ENCODE assay signal across 10 cellular contexts in the genomic region with DNA sequence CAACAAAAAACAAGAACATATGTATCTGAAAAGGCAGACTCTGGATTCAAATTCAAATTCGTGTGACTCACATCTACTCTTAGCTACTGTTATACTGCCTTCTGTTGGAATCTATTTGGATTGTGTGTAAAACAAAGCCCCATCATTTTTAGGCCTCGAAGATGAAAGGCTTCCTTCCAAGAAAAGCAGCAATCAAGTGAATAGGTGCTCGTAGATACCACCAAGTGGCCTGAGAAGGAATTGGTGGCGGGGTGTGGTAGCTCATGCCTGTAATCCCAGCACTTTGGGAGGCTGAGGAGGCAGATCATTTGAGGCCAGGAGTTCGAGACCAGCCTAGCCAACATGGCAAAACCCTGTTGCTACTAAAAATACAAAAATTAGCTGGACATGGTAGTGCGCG. TPM values are rescaled to one million over a fixed set of nuclear protein-coding genes. Genes with fewer than 3 reads are reported as not detected.
DNase-seq lines count a peak whose midpoint lies in the region; TF ChIP-seq lines count a peak whose summit lies in the region.
"Had no signal": no experiment of that assay in that cellular context is flagged by ENCODE, and none has a peak within 500 bp of the region (broad histone marks: within the 10 kb centered on the region; RNA-seq: fewer than 3 reads in every experiment).

No MANE protein-coding gene starts in this region.

- no peak overlapping the region for H3K4ac ChIP-seq in mesendoderm (ENCODE audit: low read depth, low read length)

- H2BK15ac ChIP-seq in mesendoderm (replicated peaks; ENCODE audit: low read depth) = no peak overlapping the region

- no peaks in the 10 kb centered on the region for H3K9me3 ChIP-seq in uterus

- H3K27ac ChIP-seq in mesendoderm (ENCODE audit: low read depth, low read length) = no peak overlapping the region
- no peak overlapping the region for H3K27ac ChIP-seq in uterus

- H3K36me3 Mint-ChIP-seq in activated CD4-positive, alpha-beta memory T cell treated with anti-CD3 and anti-CD28 coated beads for 36 hours = peaks cover 34% of the 10 kb centered on the region
- peaks cover 1% of the 10 kb centered on the region for H3K36me3 Mint-ChIP-seq in progenitor cell of endocrine pancreas (ENCODE audit: insufficient read depth)

- no peak overlapping the region for H2BK120ac ChIP-seq in mesendoderm (ENCODE audit: low read depth, low read length)

- H4K8ac ChIP-seq in mesendoderm (ENCODE audit: low read depth, low read length) = no peak overlapping the region

- H3K9me3 Mint-ChIP-seq in activated CD4-positive, alpha-beta memory T cell treated with anti-CD3 and anti-CD28 coated beads for 36 hours = peaks cover 2% of the 10 kb centered on the region
- no peaks in the 10 kb centered on the region for H3K9me3 Mint-ChIP-seq in progenitor cell of endocrine pancreas (ENCODE audit: low read depth)
- H3K9me3 Mint-ChIP-seq: CD8-positive, alpha-beta memory T cell had no signal

- H3K9ac ChIP-seq in mesendoderm (ENCODE audit: low read length) = no peak overlapping the region

- H3K18ac ChIP-seq in mesendoderm (ENCODE audit: low read length) = no peak overlapping the region

- no peaks in the 10 kb centered on the region for H3K36me3 ChIP-seq in mesendoderm (ENCODE audit: control insufficient read depth, insufficient read depth, low read length)
- H3K36me3 ChIP-seq in uterus = no peaks in the 10 kb centered on the region

- peaks cover 12% of the 10 kb centered on the region for H3K79me1 ChIP-seq in mesendoderm (ENCODE audit: low read length)

- no peak overlapping the region for H3K4me3 ChIP-seq in mesendoderm (ENCODE audit: low read length)
- H3K4me3 ChIP-seq in uterus = no peak overlapping the region

- peaks cover 70% of the 10 kb centered on the region for H3K4me1 Mint-ChIP-seq in activated CD4-positive, alpha-beta memory T cell treated with anti-CD3 and anti-CD28 coated beads for 36 hours (ENCODE audit: low read depth)
- H3K4me1 Mint-ChIP-seq in progenitor cell of endocrine pancreas (ENCODE audit: low read depth) = peaks cover 5% of the 10 kb centered on the region

- DNase-seq in NCI-H82 (lab: John Stamatoyannopoulos, UW) (peak; percentile 38), NCI-H82 treated with DMSO at 0.1 percent for 48 hours (lab: John Stamatoyannopoulos, UW; ENCODE audit: unreplicated experiment) (no peak), HEK293T (ENCODE audit: extremely low spot score) (peak; percentile 45), mesendoderm (peak; percentile 88), NCI-H2196 (lab: John Stamatoyannopoulos, UW; ENCODE audit: unreplicated experiment) (no peak), progenitor cell of endocrine pancreas (ENCODE audit: low spot score, unreplicated experiment) (no peak), uterus (no peak)
- peak; percentile 66 for DNase-seq in activated CD4-positive, alpha-beta memory T cell treated with anti-CD3 and anti-CD28 coated beads for 36 hours
- DNase-seq: NCI-H2171 treated with DMSO at 0.1 percent for 48 hours had no signal

- H3K79me2 ChIP-seq in mesendoderm (ENCODE audit: control insufficient read depth, insufficient read depth, low read length) = peaks cover 6% of the 10 kb centered on the region

- H3K27me3 ChIP-seq in mesendoderm (ENCODE audit: insufficient read depth, low read length, poor library complexity) (no peaks in the 10 kb centered on the region), uterus (no peaks in the 10 kb centered on the region)

- H3K4me1 ChIP-seq in mesendoderm (ENCODE audit: control insufficient read depth, low read depth, low read length) = peaks cover 18% of the 10 kb centered on the region
- H3K4me1 ChIP-seq in uterus = no peaks in the 10 kb centered on the region

- H3K4me2 ChIP-seq in mesendoderm (ENCODE audit: low read length) = no peak overlapping the region

- no peak for TF ChIP-seq POLR2A in uterus (IDR thresholded peaks at IDR 0.05)

- CTCF ChIA-PET in HEK293T (lab: Yijun Ruan, JAX) = interaction anchor here (0.6 to 2.2 kb wide), 8 partner anchors 10 to 179 kb away, joined by 3 to 11 read pairs (median 3); no protein-coding TSS in a partner anchor
- CTCF ChIA-PET in activated CD4-positive, alpha-beta memory T cell treated with anti-CD3 and anti-CD28 coated beads for 36 hours (lab: Charles Lee) = interaction anchor here (0.7 to 6.1 kb wide), 12 partner anchors 7 to 187 kb away, joined by 3 to 54 read pairs (median 4); no protein-coding TSS in a partner anchor

- TF ChIP-seq CTCF in progenitor cell of endocrine pancreas (IDR thresholded peaks at IDR 0.05; ENCODE audit: unreplicated experiment) (no peak), uterus (IDR thresholded peaks at IDR 0.05) (no peak)

- H3K56ac ChIP-seq in mesendoderm (ENCODE audit: low read length) = no peak overlapping the region

- H2AK5ac ChIP-seq in mesendoderm (ENCODE audit: low read length) = no peak overlapping the region

- intact Hi-C loops in activated CD4-positive, alpha-beta memory T cell treated with anti-CD3 and anti-CD28 coated beads for 36 hours (cut with micrococcal nuclease) = loop anchor here (1.0 to 5.0 kb wide), 2 partner anchors 27 to 372 kb away; a partner anchor contains a TSS
- intact Hi-C loops in uterus (cut with DNase I; ENCODE audit: low total_unique reads) = no loop called here

- H3K4me3 Mint-ChIP-seq in activated CD4-positive, alpha-beta memory T cell treated with anti-CD3 and anti-CD28 coated beads for 36 hours = no peak overlapping the region
- no peak overlapping the region for H3K4me3 Mint-ChIP-seq in progenitor cell of endocrine pancreas (ENCODE audit: low read depth)

- H4K5ac ChIP-seq in mesendoderm (ENCODE audit: low read length) = no peak overlapping the region

- POLR2A ChIA-PET in HEK293T (lab: Yijun Ruan, JAX) = interaction anchor here (1.1 kb wide), 1 partner anchor 27 kb away, joined by 3 read pairs; no protein-coding TSS in a partner anchor
- POLR2A ChIA-PET in activated CD4-positive, alpha-beta memory T cell treated with anti-CD3 and anti-CD28 coated beads for 36 hours (lab: Charles Lee) = interaction anchor here (1.0 to 1.2 kb wide), 3 partner anchors 52 to 129 kb away, joined by 3 read pairs; no protein-coding TSS in a partner anchor

- H3K27me3 Mint-ChIP-seq in activated CD4-positive, alpha-beta memory T cell treated with anti-CD3 and anti-CD28 coated beads for 36 hours = no peaks in the 10 kb centered on the region
- H3K27me3 Mint-ChIP-seq in progenitor cell of endocrine pancreas = peaks cover 33% of the 10 kb centered on the region

- no peak overlapping the region for H3K27ac Mint-ChIP-seq in activated CD4-positive, alpha-beta memory T cell treated with anti-CD3 and anti-CD28 coated beads for 36 hours
- H3K27ac Mint-ChIP-seq in progenitor cell of endocrine pancreas = no peak overlapping the region

- no CpG with 5 or more reads among the region's 7 CpGs for WGBS in mesendoderm (ENCODE audit: extremely low coverage, insufficient coverage, low lambda C conversion rate)

- no peak overlapping the region for H3K23ac ChIP-seq in mesendoderm (ENCODE audit: low read length)

- no peak overlapping the region for H2BK5ac ChIP-seq in mesendoderm (ENCODE audit: low read length)

TF ChIP-seq in HEK293T, 16 proteins besides CTCF, POLR2A, EP300 and RAD21:
- TF ChIP-seq LEF1 (IDR thresholded peaks at IDR 0.05; ENCODE audit: borderline replicate concordance) = no peak
- TF ChIP-seq SUZ12 (IDR thresholded peaks at IDR 0.05) = no peak
- peak; percentile 25; the same call in 1 of the 2 replicates for TF ChIP-seq L3MBTL2 (conservative IDR thresholded peaks at IDR 0.05)
- no peak for TF ChIP-seq TARDBP (IDR thresholded peaks at IDR 0.05)
- TF ChIP-seq ZNF384 (IDR thresholded peaks at IDR 0.05) = peak; percentile 67; the same call in 1 of the 2 replicates
- no peak for TF ChIP-seq FOXM1 (IDR thresholded peaks at IDR 0.05; ENCODE audit: borderline replicate concordance)
- no peak for TF ChIP-seq CTBP1 (IDR thresholded peaks at IDR 0.05; ENCODE audit: borderline replicate concordance)
TF ChIP-seq in HEK293T: peak in this region for 2.

RNA-seq across cellular contexts. Expression of a gene that starts 4.2 kb away (rescaled TPM):
- 10 to 100 TPM; 36.8 to 39.0 TPM for total RNA-seq in activated CD4-positive, alpha-beta memory T cell treated with anti-CD3 and anti-CD28 coated beads for 36 hours
- polyA plus RNA-seq in mesendoderm (2013, experiment 1 of 2) = 5.0 TPM
- 5.0 TPM for polyA plus RNA-seq in mesendoderm (2013, experiment 2 of 2)
- 4.5 and 5.1 TPM in 2 replicates for total RNA-seq in progenitor cell of endocrine pancreas
- 1 to 10 TPM in 3 of 4 donors, under 1 TPM in 1; under 0.01 to 6.5 (median 3.7) TPM for total RNA-seq in uterus

Comparison
In these comparisons a context has a peak if more than half of its experiments do, and no peak if none do; other contexts are left out.
1. DNase-seq: peak in NCI-H82 (single experiment), HEK293T (single experiment), activated CD4-positive, alpha-beta memory T cell treated with anti-CD3 and anti-CD28 coated beads for 36 hours (single experiment) and mesendoderm (single experiment); none in NCI-H82 treated with DMSO at 0.1 percent for 48 hours (single experiment), NCI-H2196 (single experiment), progenitor cell of endocrine pancreas (single experiment) and uterus (0 of 2).